ENCODE assay signal across 28 cellular contexts in the genomic region with DNA sequence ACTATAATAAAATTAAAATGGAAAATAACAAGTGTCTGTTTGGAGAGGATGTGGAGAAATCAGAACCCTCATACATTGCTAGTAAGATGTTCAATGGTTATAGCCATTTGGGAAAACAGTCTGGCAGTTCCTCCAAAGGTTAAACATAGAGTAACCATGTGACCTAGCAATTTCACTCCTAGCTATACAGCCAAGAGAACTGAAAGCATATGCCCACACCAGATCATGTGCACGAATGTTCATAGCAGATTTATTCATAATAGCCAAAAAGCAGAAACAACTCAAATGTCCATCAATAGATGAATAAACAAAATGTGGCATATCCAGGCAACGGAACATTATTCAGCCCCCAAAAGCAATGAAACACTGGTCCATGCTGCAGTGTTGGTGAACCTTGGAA. TPM values are rescaled to one million over a fixed set of nuclear protein-coding genes. Genes with fewer than 3 reads are reported as not detected.
"Had no signal": no experiment of that assay in that cellular context is flagged by ENCODE, and none has a peak within 500 bp of the region (broad histone marks: within the 10 kb centered on the region; RNA-seq: fewer than 3 reads in every experiment).

No MANE protein-coding gene starts in this region.

- H3K27me3 ChIP-seq: right lobe of liver, testis, vagina had no signal

- FAIRE-seq: frontal cortex, islet of Langerhans had no signal

- DNase-seq: activated CD4-positive, alpha-beta T cell treated with anti-CD3 and anti-CD28 coated beads for 4 hours; activated CD4-positive, alpha-beta T cell treated with anti-CD3 and anti-CD28 coated beads, Interleukin-2, amount 50 U/mL, for 48 hours; activated CD8-positive, alpha-beta memory T cell treated with anti-CD3 and anti-CD28 coated beads, Interleukin-2, amount 50 U/mL, for 4 hours; activated gamma-delta T cell treated with Interleukin-2 at 50 U/mL for 16 hours; activated naive CD8-positive, alpha-beta T cell treated with anti-CD3 and anti-CD28 coated beads, Interleukin-2, amount 50 U/mL, for 24 hours; activated T-cell treated with anti-CD3 and anti-CD28 coated beads, Interleukin-2, amount 50 U/mL, for 1 hour; amygdala; caudate nucleus; cortex of kidney; esophagus squamous epithelium; left lung; right lobe of liver; stimulated activated CD4-positive, alpha-beta T cell treated with anti-CD3 and anti-CD28 coated beads, Interleukin-2, amount 100 ng/mL, for 48 hours; stimulated activated naive CD8-positive, alpha-beta T cell treated with anti-CD3 and anti-CD28 coated beads, Interleukin-15, Interleukin-2, amounts not matched to agents 100 U/mL and 50 U/mL, for 24 hours; T-helper 1 cell; testis; transverse colon had no signal

- H3K27ac Mint-ChIP-seq: activated naive CD4-positive, alpha-beta T cell treated with anti-CD3 and anti-CD28 coated beads, Interleukin-2, amount 50 U/mL, for 24 hours; activated naive CD8-positive, alpha-beta T cell treated with anti-CD3 and anti-CD28 coated beads, Interleukin-2, amount 50 U/mL, for 24 hours; activated T-helper 17 cell treated with anti-CD3 and anti-CD28 coated beads, Interleukin-2, amount 50 U/mL, for 72 hours; nephron; T-helper 2 cell treated with Interferon-gamma antibody and Interleukin-4, amounts not matched to agents 5 μg/mL and 100 μg/mL, for 36 hours had no signal

- H3K4me1 ChIP-seq: testis had no signal

- H3K27me3 Mint-ChIP-seq: activated naive CD4-positive, alpha-beta T cell treated with anti-CD3 and anti-CD28 coated beads, Interleukin-2, amount 50 U/mL, for 24 hours; activated naive CD8-positive, alpha-beta T cell treated with anti-CD3 and anti-CD28 coated beads, Interleukin-2, amount 50 U/mL, for 24 hours; activated T-helper 17 cell treated with anti-CD3 and anti-CD28 coated beads, Interleukin-2, amount 50 U/mL, for 72 hours had no signal

- H3K36me3 ChIP-seq: esophagus squamous epithelium, left lung, neutrophil, right lobe of liver, transverse colon, vagina had no signal

- H3K27ac ChIP-seq: esophagus squamous epithelium, left lung, neutrophil, right lobe of liver, testis, transverse colon, vagina had no signal

- H3K9me3 ChIP-seq: esophagus squamous epithelium, left lung, neutrophil, right lobe of liver, testis, transverse colon, vagina had no signal

- H3K4me1 Mint-ChIP-seq: activated T-helper 17 cell treated with anti-CD3 and anti-CD28 coated beads, Interleukin-2, amount 50 U/mL, for 72 hours had no signal

- ATAC-seq: activated naive CD8-positive, alpha-beta T cell treated with anti-CD3 and anti-CD28 coated beads, Interleukin-2, amount 50 U/mL, for 24 hours; activated T-helper 17 cell treated with anti-CD3 and anti-CD28 coated beads, Interleukin-2, amount 50 U/mL, for 72 hours; left lung; right lobe of liver; stimulated activated naive CD8-positive, alpha-beta T cell treated with anti-CD3 and anti-CD28 coated beads, Interleukin-15, Interleukin-2, amounts not matched to agents 100 U/mL and 50 U/mL, for 24 hours had no signal

- H3K4me3 ChIP-seq: esophagus squamous epithelium, left lung, right lobe of liver, testis, transverse colon, vagina had no signal

- H3K4me3 Mint-ChIP-seq: activated naive CD4-positive, alpha-beta T cell treated with anti-CD3 and anti-CD28 coated beads, Interleukin-2, amount 50 U/mL, for 24 hours; activated naive CD8-positive, alpha-beta T cell treated with anti-CD3 and anti-CD28 coated beads, Interleukin-2, amount 50 U/mL, for 24 hours; activated T-helper 17 cell treated with anti-CD3 and anti-CD28 coated beads, Interleukin-2, amount 50 U/mL, for 72 hours; nephron; T-helper 2 cell treated with Interferon-gamma antibody and Interleukin-4, amounts not matched to agents 5 μg/mL and 100 μg/mL, for 36 hours had no signal

- H3K9me3 Mint-ChIP-seq: activated naive CD4-positive, alpha-beta T cell treated with anti-CD3 and anti-CD28 coated beads, Interleukin-2, amount 50 U/mL, for 24 hours; activated naive CD8-positive, alpha-beta T cell treated with anti-CD3 and anti-CD28 coated beads, Interleukin-2, amount 50 U/mL, for 24 hours; activated T-helper 17 cell treated with anti-CD3 and anti-CD28 coated beads, Interleukin-2, amount 50 U/mL, for 72 hours; T-helper 2 cell treated with Interferon-gamma antibody and Interleukin-4, amounts not matched to agents 5 μg/mL and 100 μg/mL, for 36 hours had no signal

- H3K36me3 Mint-ChIP-seq: activated naive CD4-positive, alpha-beta T cell treated with anti-CD3 and anti-CD28 coated beads, Interleukin-2, amount 50 U/mL, for 24 hours had no signal

RNA-seq across cellular contexts. Expression of a gene that starts 38.6 kb away (rescaled TPM):
- total RNA-seq: chondrocyte, posterior vena cava, skeletal muscle tissue, transverse colon had no signal
